In the genomic region with DNA sequence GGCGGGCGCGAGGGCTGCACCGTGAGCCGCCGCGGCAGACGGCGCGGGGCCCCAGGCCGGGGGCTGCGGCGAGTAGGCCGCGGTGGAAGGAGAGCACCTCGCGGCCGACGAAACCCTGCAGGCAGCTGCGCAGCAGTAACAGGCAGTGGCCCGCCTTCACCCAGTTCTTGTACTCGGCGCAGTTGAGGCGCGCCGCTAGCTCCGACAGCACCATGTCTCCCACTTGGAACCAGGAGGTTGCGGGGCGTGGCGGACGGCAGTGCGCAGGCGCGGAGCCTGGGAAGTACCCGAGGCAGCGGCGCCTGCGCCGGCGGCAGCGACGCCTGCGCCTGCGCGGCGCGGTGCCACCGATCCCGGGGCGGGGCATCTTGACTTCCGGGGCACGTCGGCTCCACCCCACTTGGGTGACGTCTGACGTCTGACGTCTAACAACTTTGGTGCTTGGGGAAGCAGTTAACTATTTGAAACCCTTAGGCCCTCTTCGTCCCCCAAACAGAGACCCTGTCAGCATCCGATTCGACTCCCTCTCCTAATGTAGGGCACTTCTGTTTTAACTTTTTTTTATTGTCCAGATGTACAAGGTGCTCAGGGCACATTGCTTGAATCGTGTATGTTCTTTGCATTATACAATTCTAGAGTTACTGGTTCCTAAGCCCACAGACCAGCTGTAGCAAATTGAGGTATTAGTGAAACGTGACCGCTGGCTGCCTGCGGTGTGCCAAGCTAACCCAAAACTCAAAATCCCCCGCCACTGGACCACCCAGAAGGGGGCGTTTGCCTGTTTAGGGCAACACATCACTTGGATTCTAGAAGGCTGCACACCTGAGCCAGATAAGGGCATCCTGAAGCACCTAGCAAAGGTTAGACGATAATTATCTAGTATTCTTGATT, we compare ENCODE assay signal across 8 cellular contexts. TPM values are rescaled to one million over a fixed set of nuclear protein-coding genes. Genes with fewer than 3 reads are reported as not detected.
A peak's percentile ranks its signal among the peaks of the same experiment; 100 is the strongest.
DNase-seq lines count a peak whose midpoint lies in the region; ATAC-seq and TF ChIP-seq lines count a peak whose summit lies in the region.

A gene with protein sequence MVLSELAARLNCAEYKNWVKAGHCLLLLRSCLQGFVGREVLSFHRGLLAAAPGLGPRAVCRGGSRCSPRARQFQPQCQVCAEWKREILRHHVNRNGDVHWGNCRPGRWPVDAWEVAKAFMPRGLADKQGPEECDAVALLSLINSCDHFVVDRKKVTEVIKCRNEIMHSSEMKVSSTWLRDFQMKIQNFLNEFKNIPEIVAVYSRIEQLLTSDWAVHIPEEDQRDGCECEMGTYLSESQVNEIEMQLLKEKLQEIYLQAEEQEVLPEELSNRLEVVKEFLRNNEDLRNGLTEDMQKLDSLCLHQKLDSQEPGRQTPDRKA (minus strand): TSS at position 255 of the 891 bp plus-strand sequence. CDS start 41 bp downstream, at position 214.

- H3K4me3 ChIP-seq in KMS-11 (IDR thresholded peaks at IDR 0.05; ENCODE audit: insufficient read depth, low read depth, low read length) = no peak within 1 kb of the TSS
- peak within 1 kb of the TSS; percentile 66 to 67 for H3K4me3 ChIP-seq in Panc1 (ENCODE audit: low read depth in 2 of 2, low read length in 2 of 2)

- H3K27me3 ChIP-seq in KMS-11 (ENCODE audit: insufficient read depth, low read depth) = no peaks in the 10 kb centered on the region
- H3K27me3 ChIP-seq in Panc1 (ENCODE audit: control insufficient read depth, insufficient read depth, low read length) = no peaks in the 10 kb centered on the region

- no peaks in the 10 kb centered on the region for H3K9me3 ChIP-seq in Panc1 (ENCODE audit: control insufficient read depth, insufficient read depth, low read depth, low read length)

- no peaks in the 10 kb centered on the region for H3K9me3 Mint-ChIP-seq in activated T-cell treated with anti-CD3 and anti-CD28 coated beads, Interleukin-2, amount 50 U/mL, for 4 hours

- H3K27me3 Mint-ChIP-seq in activated T-cell treated with anti-CD3 and anti-CD28 coated beads, Interleukin-2, amount 50 U/mL, for 4 hours (ENCODE audit: low read depth) = no peaks in the 10 kb centered on the region

- POLR2A ChIA-PET in Panc1 (lab: Charles Lee) = no interaction called here

- peaks cover 4% of the 10 kb centered on the region for H3K36me3 Mint-ChIP-seq in activated T-cell treated with anti-CD3 and anti-CD28 coated beads, Interleukin-2, amount 50 U/mL, for 4 hours (ENCODE audit: insufficient read depth)

- H3K4me1 Mint-ChIP-seq in activated T-cell treated with anti-CD3 and anti-CD28 coated beads, Interleukin-2, amount 50 U/mL, for 4 hours (ENCODE audit: low read depth) = peaks cover 23% of the 10 kb centered on the region

- no peaks in the 10 kb centered on the region for H4K20me1 ChIP-seq in KMS-11 (ENCODE audit: insufficient read depth)

- peak within 1 kb of the TSS; percentile 84 for H3K4me2 ChIP-seq in KMS-11

- H2AFZ ChIP-seq in KMS-11 (ENCODE audit: low read depth) = peak within 1 kb of the TSS; percentile 18

- in situ Hi-C loops in Panc1 (cut with HindIII; ENCODE audit: low pct_unique_long_range_greater_than_20kb, low sequenced_read_pairs) = no loop called here

- CTCF ChIA-PET in Panc1 (lab: Charles Lee) = interaction anchor here (0.7 kb wide), 1 partner anchor 104 kb away, joined by 4 read pairs; no protein-coding TSS in a partner anchor

- TF ChIP-seq CTCF in KMS-11 (conservative IDR thresholded peaks at IDR 0.05; ENCODE audit: low read depth, low read length) (0 out of 2 replicates have a peak, but pooled peaks have one; percentile 28), Panc1 (IDR thresholded peaks at IDR 0.05) (no peak)

- ATAC-seq in GM21737 (IDR thresholded peaks at IDR 0.05; ENCODE audit: unreplicated experiment) (peak; percentile 65), Panc1 (peak; percentile 90), esophagus mucosa (peak; percentile 92)
- ATAC-seq in activated T-cell treated with anti-CD3 and anti-CD28 coated beads, Interleukin-2, amount 50 U/mL, for 4 hours = peak; percentile 83

- intact Hi-C loops in Panc1 (cut with micrococcal nuclease; ENCODE audit: unreplicated experiment) = no loop called here

- DNase-seq in DMS79 treated with DMSO at 0.1 percent for 48 hours (lab: John Stamatoyannopoulos, UW) (peak; percentile 51), Panc1 (ENCODE audit: low read depth, low spot score) (no peak), myocyte (ENCODE audit: low read depth) (peak; percentile 87)
- DNase-seq in activated T-cell treated with anti-CD3 and anti-CD28 coated beads, Interleukin-2, amount 50 U/mL, for 4 hours = peak; percentile 97
- peak; percentile 82 to 95 for DNase-seq in stimulated activated CD8-positive, alpha-beta memory T cell treated with anti-CD3 and anti-CD28 coated beads, Interleukin-7, amount 100 ng/mL, for 48 hours (ENCODE audit: extremely low read depth in 1 of 2, low read depth in 1 of 2)

- peak within 1 kb of the TSS; percentile 97 for H3K4me3 Mint-ChIP-seq in activated T-cell treated with anti-CD3 and anti-CD28 coated beads, Interleukin-2, amount 50 U/mL, for 4 hours

- H3K79me2 ChIP-seq in KMS-11 (ENCODE audit: insufficient read depth, low read depth) = peaks cover 37% of the 10 kb centered on the region

- H3K9ac ChIP-seq in KMS-11 = peak within 1 kb of the TSS; percentile 58; the same call in 1 of the 2 replicates

- H3K36me3 ChIP-seq in KMS-11 (ENCODE audit: insufficient read depth) (no peaks in the 10 kb centered on the region), Panc1 (ENCODE audit: control insufficient read depth, insufficient read depth, low read length) (no peaks in the 10 kb centered on the region)

- H3K4me1 ChIP-seq in KMS-11 (ENCODE audit: low read depth, poor library complexity, severe bottlenecking) = peaks cover 35% of the 10 kb centered on the region
- no peaks in the 10 kb centered on the region for H3K4me1 ChIP-seq in Panc1 (ENCODE audit: control insufficient read depth, insufficient read depth, low read length)

- H3K27ac ChIP-seq in KMS-11 (peak within 1 kb of the TSS; percentile 52), Panc1 (ENCODE audit: low read length) (peak within 1 kb of the TSS; percentile 73)

- no TSS peak for BruUV-seq in Panc1 (replicated peaks; lab: Mats Ljungman, UMichigan)

RNA-seq across cellular contexts. Expression of the gene that starts here (rescaled TPM):
- total RNA-seq in Panc1 (2021; ENCODE audit: unreplicated experiment) = 7.8 TPM
- 5.6 TPM for polyA plus RNA-seq in Panc1 (2012; ENCODE audit: insufficient read length)
- total RNA-seq in activated T-cell treated with anti-CD3 and anti-CD28 coated beads, Interleukin-2, amount 50 U/mL, for 4 hours = 10 to 100 TPM; 12.6 to 15.1 (median 14.4) TPM
- 6.0 TPM for total RNA-seq in esophagus mucosa
- 15.9 and 16.9 TPM in 2 replicates for total RNA-seq in myocyte
- 9.8 TPM for polyA plus RNA-seq in myocyte (2012)
